In genomic region chr1:145964328-145965118, GRCh38 we compare ENCODE assay signal across 8 cellular contexts. TPM values are rescaled to one million over a fixed set of nuclear protein-coding genes. Genes with fewer than 3 reads are reported as not detected.
DNase-seq lines count a peak whose midpoint lies in the region; ATAC-seq and TF ChIP-seq lines count a peak whose summit lies in the region.

Gene ANKRD34A (minus strand): TSS chr1:145964575. CDS start chr1:145961759, 2,816 bp downstream.
Gene POLR3GL (plus strand): TSS chr1:145964690. CDS start chr1:145974866, 10,176 bp downstream.

- H3K9ac ChIP-seq in neural cell (ENCODE audit: low read length), result peak within 1 kb of the TSS; percentile 68

- peak; percentile 92 for ATAC-seq in RWPE2 (ENCODE audit: low read depth)
- peak; percentile 88 for ATAC-seq in stimulated activated naive CD8-positive, alpha-beta T cell treated with anti-CD3 and anti-CD28 coated beads, Interleukin-15, amount 100 ng/mL, for 72 hours

- peaks cover 0 to 9% of the 10 kb centered on the region in 2 donors for H3K9me3 Mint-ChIP-seq in stimulated activated naive CD8-positive, alpha-beta T cell treated with anti-CD3 and anti-CD28 coated beads, Interleukin-15, amount 100 ng/mL, for 72 hours

- peak within 1 kb of the TSS; percentile 85 for H2AFZ ChIP-seq in neural cell (ENCODE audit: low read depth, low read length)

- no peaks in the 10 kb centered on the region for H3K9me2 ChIP-seq in neural cell (ENCODE audit: insufficient read depth, low read length)

- H3K27me3 Mint-ChIP-seq in stimulated activated naive CD8-positive, alpha-beta T cell treated with anti-CD3 and anti-CD28 coated beads, Interleukin-15, amount 100 ng/mL, for 72 hours, result no peaks in the 10 kb centered on the region

- H3K4me3 ChIP-seq in LNCaP clone FGC (ENCODE audit: low read depth, low read length) (peak within 1 kb of the TSS; percentile 59), RWPE2 (ENCODE audit: severe bottlenecking) (peak within 1 kb of the TSS; percentile 46), fibroblast of villous mesenchyme (ENCODE audit: low read depth, low read length) (peak within 1 kb of the TSS; percentile 90), neural cell (ENCODE audit: low read length) (peak within 1 kb of the TSS; percentile 68)

- H3F3A ChIP-seq in neural cell (ENCODE audit: insufficient read depth, low read length, poor library complexity, severe bottlenecking), result peaks cover 7% of the 10 kb centered on the region

- peaks cover 47% of the 10 kb centered on the region for H3K4me1 Mint-ChIP-seq in stimulated activated naive CD8-positive, alpha-beta T cell treated with anti-CD3 and anti-CD28 coated beads, Interleukin-15, amount 100 ng/mL, for 72 hours

- no peaks in the 10 kb centered on the region for H4K20me1 ChIP-seq in neural cell (ENCODE audit: insufficient read depth)

- peak within 1 kb of the TSS; percentile 80 for H3K27ac ChIP-seq in RWPE2 (ENCODE audit: poor library complexity, severe bottlenecking)
- peak within 1 kb of the TSS; percentile 72 for H3K27ac ChIP-seq in neural cell (ENCODE audit: low read length)

- H3K9me3 ChIP-seq in RWPE2 (ENCODE audit: severe bottlenecking), result no peaks in the 10 kb centered on the region
- no peaks in the 10 kb centered on the region for H3K9me3 ChIP-seq in neural cell (ENCODE audit: low read length)

- peak within 1 kb of the TSS; percentile 90 to 91 for H3K4me3 Mint-ChIP-seq in stimulated activated naive CD8-positive, alpha-beta T cell treated with anti-CD3 and anti-CD28 coated beads, Interleukin-15, amount 100 ng/mL, for 72 hours

- TF ChIP-seq EP300 in neural cell (conservative IDR thresholded peaks at IDR 0.05; ENCODE audit: poor library complexity, severe bottlenecking), result peak; percentile 31

- no peak for TF ChIP-seq RAD21 in neural cell (conservative IDR thresholded peaks at IDR 0.05)

- peak within 1 kb of the TSS; percentile 79 for H3K4me2 ChIP-seq in neural cell (ENCODE audit: low read length)

- no peaks in the 10 kb centered on the region for H3K79me2 ChIP-seq in neural cell (replicated peaks; ENCODE audit: insufficient read depth, low read length)

- TF ChIP-seq CTCF in LNCaP clone FGC (IDR thresholded peaks at IDR 0.05; ENCODE audit: control insufficient read depth, extremely low read depth, insufficient read depth), result no peak
- no peak for TF ChIP-seq CTCF in RWPE2 (IDR thresholded peaks at IDR 0.05; ENCODE audit: poor library complexity, severe bottlenecking)
- no peak for TF ChIP-seq CTCF in fibroblast of villous mesenchyme (IDR thresholded peaks at IDR 0.05; ENCODE audit: insufficient read depth, low read depth, low read length)
- no peak for TF ChIP-seq CTCF in neural cell (IDR thresholded peaks at IDR 0.05; ENCODE audit: poor library complexity, severe bottlenecking)

- H3K27me3 ChIP-seq in RWPE2 (ENCODE audit: insufficient read depth, poor library complexity, severe bottlenecking) (no peaks in the 10 kb centered on the region), neural cell (ENCODE audit: insufficient read depth, low read depth, low read length) (peaks cover 23% of the 10 kb centered on the region)

- H3K36me3 ChIP-seq in RWPE2 (ENCODE audit: low read depth) (0 out of 2 replicates have a peak, but pooled peaks cover 3% of the 10 kb centered on the region), neural cell (ENCODE audit: insufficient read depth, low read length) (no peaks in the 10 kb centered on the region)

- H3K4me1 ChIP-seq in RWPE2 (ENCODE audit: insufficient read depth, poor library complexity, severe bottlenecking), result peaks cover 15% of the 10 kb centered on the region

- H3K27ac Mint-ChIP-seq in stimulated activated naive CD8-positive, alpha-beta T cell treated with anti-CD3 and anti-CD28 coated beads, Interleukin-15, amount 100 ng/mL, for 72 hours, result peak within 1 kb of the TSS; percentile 87 to 90

- DNase-seq in ELR (ENCODE audit: low read depth), result peak; percentile 97
- peak; percentile 90 for DNase-seq in H4 (ENCODE audit: low spot score)
- peak; percentile 97 for DNase-seq in LNCaP clone FGC (ENCODE audit: low read depth)
- DNase-seq in RWPE2 (ENCODE audit: low spot score), result peak; percentile 94
- peak; percentile 84 for DNase-seq in activated T-helper 9 cell treated with anti-CD3 and anti-CD28 coated beads, Interleukin-2, amount 50 U/mL, for 16 hours (ENCODE audit: low read depth)
- DNase-seq in fibroblast of villous mesenchyme (ENCODE audit: low read depth), result peak; percentile 94
- DNase-seq in stimulated activated naive CD8-positive, alpha-beta T cell treated with anti-CD3 and anti-CD28 coated beads, Interleukin-15, amount 100 ng/mL, for 72 hours, result peak; percentile 83 to 91

TF ChIP-seq in neural cell, 6 proteins besides CTCF, POLR2A, EP300 and RAD21:
- TF ChIP-seq EZH2 (IDR thresholded peaks at IDR 0.05; ENCODE audit: borderline replicate concordance, insufficient read depth, low read length, poor library complexity, severe bottlenecking) (no peak), MXI1 (conservative IDR thresholded peaks at IDR 0.05; ENCODE audit: poor library complexity, severe bottlenecking) (peak; percentile 55), REST (IDR thresholded peaks at IDR 0.05; ENCODE audit: borderline replicate concordance) (peak; percentile 58), TAF1 (IDR thresholded peaks at IDR 0.05; ENCODE audit: low read depth) (peak; percentile 30), POLR2AphosphoS5 (IDR thresholded peaks at IDR 0.05) (peak; percentile 93), SMC3 (conservative IDR thresholded peaks at IDR 0.05; ENCODE audit: poor library complexity) (peak; percentile 32)

RNA-seq across cellular contexts. Expression of gene ANKRD34A, which starts in this region (rescaled TPM):
- total RNA-seq in H4 (2014; rRNA removed; shearing (Covaris generic)), result 0.54 and 0.70 TPM in 2 replicates
- total RNA-seq in fibroblast of villous mesenchyme, result 1.3 and 1.6 TPM in 2 replicates
- 0.16 and 1.7 TPM in 2 replicates for polyA plus RNA-seq in neural cell
- polyA minus RNA-seq in neural cell, result 0.73 and 1.5 TPM in 2 replicates

RNA-seq across cellular contexts. Expression of gene POLR3GL, which starts in this region (rescaled TPM):
- total RNA-seq in H4 (2014; rRNA removed; shearing (Covaris generic)), result 16.9 and 21.2 TPM in 2 replicates
- 11.2 and 14.8 TPM in 2 replicates for total RNA-seq in fibroblast of villous mesenchyme
- 37.5 and 38.6 TPM in 2 replicates for polyA plus RNA-seq in neural cell
- 10.2 and 19.2 TPM in 2 replicates for polyA minus RNA-seq in neural cell

Comparison
In these comparisons a context has a peak if more than half of its experiments do, and no peak if none do; other contexts are left out.
1. Peak in every context shown above with its lines: DNase-seq, ATAC-seq, H3K4me3 ChIP-seq and H3K27ac ChIP-seq.